In the genomic region with DNA sequence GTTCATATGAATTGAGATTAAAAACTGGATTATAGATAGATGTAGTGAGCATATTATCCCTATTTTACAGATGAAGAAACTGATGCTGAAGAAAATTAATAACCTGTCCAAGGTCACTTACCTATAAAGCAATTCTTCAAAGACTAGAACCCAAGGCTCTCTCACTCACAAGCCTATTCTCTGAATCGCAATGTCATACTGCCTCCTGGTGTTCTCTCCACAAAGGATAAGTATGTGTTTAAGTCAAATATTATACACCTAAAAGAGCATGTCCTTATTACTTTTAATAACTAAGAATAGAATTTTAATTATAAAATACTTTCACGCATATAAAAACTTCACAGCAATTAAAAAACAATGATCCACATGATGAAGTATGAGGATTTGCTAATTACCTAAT, we compare ENCODE assay signal across 18 cellular contexts.
A peak's percentile ranks its signal among the peaks of the same experiment; 100 is the strongest.
DNase-seq lines count a peak whose midpoint lies in the region; ATAC-seq, FAIRE-seq and TF ChIP-seq lines count a peak whose summit lies in the region.
"Had no signal": no experiment of that assay in that cellular context is flagged by ENCODE, and none has a peak within 500 bp of the region (broad histone marks: within the 10 kb centered on the region; RNA-seq: fewer than 3 reads in every experiment).

No MANE protein-coding gene starts in this region.

- WGBS in mesendoderm (ENCODE audit: extremely low coverage, insufficient coverage, low lambda C conversion rate): 100% methylated on average over 1 of the region's 2 CpGs

- ATAC-seq in HG02798 (IDR thresholded peaks at IDR 0.05; ENCODE audit: poor library complexity, unreplicated experiment): no peak
- ATAC-seq: A549 had no signal

- no peaks in the 10 kb centered on the region for H3K79me1 ChIP-seq in mesendoderm (ENCODE audit: low read length)

- H4K20me1 ChIP-seq in MM.1S (ENCODE audit: insufficient read depth, low read length) (no peaks in the 10 kb centered on the region), astrocyte (ENCODE audit: insufficient read depth, low read length) (no peaks in the 10 kb centered on the region)

- no peak overlapping the region for H2BK5ac ChIP-seq in mesendoderm (ENCODE audit: low read length)

- no peak overlapping the region for H2AFZ ChIP-seq in MM.1S (ENCODE audit: low read length)
- no peak overlapping the region for H2AFZ ChIP-seq in astrocyte (ENCODE audit: low read depth, low read length)
- H2AFZ ChIP-seq: parathyroid adenoma had no signal

- TF ChIP-seq CTCF in MM.1S (IDR thresholded peaks at IDR 0.05; ENCODE audit: low read length) (peak; percentile 7; the same call in 1 of the 2 replicates), astrocyte (IDR thresholded peaks at IDR 0.05; ENCODE audit: insufficient read depth, low read depth, low read length) (peak; percentile 5)

- no peak overlapping the region for H4K5ac ChIP-seq in mesendoderm (ENCODE audit: low read length)

- H3K9me3 Mint-ChIP-seq in astrocyte (ENCODE audit: unreplicated experiment): no peaks in the 10 kb centered on the region
- no peaks in the 10 kb centered on the region for H3K9me3 Mint-ChIP-seq in activated T-helper 1 cell treated with anti-CD3 and anti-CD28 coated beads, Interleukin-12 subunit alpha, Interleukin-12 subunit beta, Interleukin-2, Interleukin-4 antibody, amounts not matched to agents 30 ng/mL and 10 ng/mL and 1 ng/mL, durations not matched to agents 14 hours and 24 hours and 36 hours

- H3K4me3 ChIP-seq in MM.1S (ENCODE audit: low read length): no peak overlapping the region
- no peak overlapping the region for H3K4me3 ChIP-seq in astrocyte (ENCODE audit: insufficient read depth, low read depth, low read length)
- no peak overlapping the region for H3K4me3 ChIP-seq in mesendoderm (ENCODE audit: low read length)
- H3K4me3 ChIP-seq: A549, suprapubic skin had no signal

- H3K18ac ChIP-seq in mesendoderm (ENCODE audit: low read length): no peak overlapping the region

- no peak overlapping the region for H3K4me2 ChIP-seq in MM.1S (ENCODE audit: low read depth, low read length)
- no peak overlapping the region for H3K4me2 ChIP-seq in astrocyte (ENCODE audit: low read length)
- H3K4me2 ChIP-seq in mesendoderm (ENCODE audit: low read length): no peak overlapping the region
- H3K4me2 ChIP-seq: A549 had no signal

- DNase-seq in NCI-H1105 treated with DMSO at 0.1 percent for 48 hours (lab: John Stamatoyannopoulos, UW): peak; percentile 3
- no peak for DNase-seq in NCI-H1105 (lab: John Stamatoyannopoulos, UW)
- peak; percentile 20 for DNase-seq in MM.1S
- no peak for DNase-seq in astrocyte (ENCODE audit: low read depth)
- peak; percentile 67 for DNase-seq in mesendoderm
- DNase-seq in kidney glomerular epithelial cell (lab: John Stamatoyannopoulos, UW): no peak
- no peak for DNase-seq in activated T-helper 1 cell treated with anti-CD3 and anti-CD28 coated beads, Interleukin-12 subunit alpha, Interleukin-12 subunit beta, Interleukin-2, Interleukin-4 antibody, amounts not matched to agents 30 ng/mL and 10 ng/mL and 1 ng/mL, durations not matched to agents 14 hours and 24 hours and 36 hours (ENCODE audit: low spot score)
- DNase-seq: activated CD4-positive, CD25-positive, alpha-beta regulatory T cell; amniotic stem cell; COR-L47; cortex of kidney; NCI-H1417 treated with DMSO at 0.1 percent for 48 hours; stimulated activated CD4-positive, alpha-beta T cell treated with anti-CD3 and anti-CD28 coated beads, Interleukin-12 subunit alpha, Interleukin-12 subunit beta, amount 100 ng/mL, for 4 hours had no signal

- H3K27ac Mint-ChIP-seq in astrocyte (ENCODE audit: unreplicated experiment): no peak overlapping the region
- H3K27ac Mint-ChIP-seq in activated T-helper 1 cell treated with anti-CD3 and anti-CD28 coated beads, Interleukin-12 subunit alpha, Interleukin-12 subunit beta, Interleukin-2, Interleukin-4 antibody, amounts not matched to agents 30 ng/mL and 10 ng/mL and 1 ng/mL, durations not matched to agents 14 hours and 24 hours and 36 hours: no peak overlapping the region

- H3K23ac ChIP-seq in mesendoderm (ENCODE audit: low read length): no peak overlapping the region

- no peak for FAIRE-seq in astrocyte (lab: Jason Lieb, UNC)
- FAIRE-seq: A549, HTR-8/SVneo had no signal

- no peak overlapping the region for H3K4ac ChIP-seq in mesendoderm (ENCODE audit: low read depth, low read length)

- no peak overlapping the region for H2BK120ac ChIP-seq in mesendoderm (ENCODE audit: low read depth, low read length)

- H3K36me3 ChIP-seq in MM.1S (replicated peaks; ENCODE audit: insufficient read depth, low read length) (no peaks in the 10 kb centered on the region), astrocyte (ENCODE audit: insufficient read depth, low read length) (no peaks in the 10 kb centered on the region), mesendoderm (ENCODE audit: control insufficient read depth, insufficient read depth, low read length) (no peaks in the 10 kb centered on the region)
- H3K36me3 ChIP-seq: suprapubic skin had no signal

- intact Hi-C loops in activated T-helper 1 cell treated with anti-CD3 and anti-CD28 coated beads, Interleukin-12 subunit alpha, Interleukin-12 subunit beta, Interleukin-2, Interleukin-4 antibody, amounts not matched to agents 30 ng/mL and 10 ng/mL and 1 ng/mL, durations not matched to agents 14 hours and 24 hours and 36 hours (cut with micrococcal nuclease): no loop called here

- H2BK15ac ChIP-seq in mesendoderm (replicated peaks; ENCODE audit: low read depth): no peak overlapping the region

- H4K8ac ChIP-seq in mesendoderm (ENCODE audit: low read depth, low read length): no peak overlapping the region

- H3K4me3 Mint-ChIP-seq in astrocyte (ENCODE audit: unreplicated experiment): no peak overlapping the region
- no peak overlapping the region for H3K4me3 Mint-ChIP-seq in activated T-helper 1 cell treated with anti-CD3 and anti-CD28 coated beads, Interleukin-12 subunit alpha, Interleukin-12 subunit beta, Interleukin-2, Interleukin-4 antibody, amounts not matched to agents 30 ng/mL and 10 ng/mL and 1 ng/mL, durations not matched to agents 14 hours and 24 hours and 36 hours

- H3K27ac ChIP-seq in MM.1S (ENCODE audit: low read length) (no peak overlapping the region), astrocyte (ENCODE audit: low read depth, low read length) (no peak overlapping the region), mesendoderm (ENCODE audit: low read depth, low read length) (no peak overlapping the region)
- H3K27ac ChIP-seq: A549, parathyroid adenoma, suprapubic skin had no signal

- H3K27me3 Mint-ChIP-seq in astrocyte (ENCODE audit: low read depth, unreplicated experiment): no peaks in the 10 kb centered on the region
- no peaks in the 10 kb centered on the region for H3K27me3 Mint-ChIP-seq in activated T-helper 1 cell treated with anti-CD3 and anti-CD28 coated beads, Interleukin-12 subunit alpha, Interleukin-12 subunit beta, Interleukin-2, Interleukin-4 antibody, amounts not matched to agents 30 ng/mL and 10 ng/mL and 1 ng/mL, durations not matched to agents 14 hours and 24 hours and 36 hours (ENCODE audit: insufficient read depth)

- H3K9ac ChIP-seq in MM.1S (ENCODE audit: low read length) (no peak overlapping the region), astrocyte (ENCODE audit: low read length) (no peak overlapping the region), mesendoderm (ENCODE audit: low read length) (no peak overlapping the region)
- H3K9ac ChIP-seq: parathyroid adenoma had no signal

- H3K56ac ChIP-seq in mesendoderm (ENCODE audit: low read length): no peak overlapping the region

- H3F3A ChIP-seq in MM.1S (ENCODE audit: insufficient read depth, low read length): no peaks in the 10 kb centered on the region

- H3K79me2 ChIP-seq in MM.1S (ENCODE audit: low read length) (no peaks in the 10 kb centered on the region), astrocyte (ENCODE audit: insufficient read depth, low read length) (no peaks in the 10 kb centered on the region), mesendoderm (ENCODE audit: control insufficient read depth, insufficient read depth, low read length) (no peaks in the 10 kb centered on the region)
- H3K79me2 ChIP-seq: parathyroid adenoma had no signal

- H3K4me1 Mint-ChIP-seq in astrocyte (ENCODE audit: low read depth, unreplicated experiment): peaks cover 11% of the 10 kb centered on the region
- H3K4me1 Mint-ChIP-seq in activated T-helper 1 cell treated with anti-CD3 and anti-CD28 coated beads, Interleukin-12 subunit alpha, Interleukin-12 subunit beta, Interleukin-2, Interleukin-4 antibody, amounts not matched to agents 30 ng/mL and 10 ng/mL and 1 ng/mL, durations not matched to agents 14 hours and 24 hours and 36 hours (ENCODE audit: low read depth): no peaks in the 10 kb centered on the region

- no peak overlapping the region for H2AK5ac ChIP-seq in mesendoderm (ENCODE audit: low read length)

- H3K9me3 ChIP-seq in MM.1S (replicated peaks; ENCODE audit: insufficient read depth, low read length) (no peaks in the 10 kb centered on the region), astrocyte (ENCODE audit: insufficient read depth, low read depth, low read length) (no peaks in the 10 kb centered on the region)
- H3K9me3 ChIP-seq: A549, suprapubic skin had no signal

- no peaks in the 10 kb centered on the region for H3K36me3 Mint-ChIP-seq in astrocyte (ENCODE audit: low read depth, unreplicated experiment)
- H3K36me3 Mint-ChIP-seq in activated T-helper 1 cell treated with anti-CD3 and anti-CD28 coated beads, Interleukin-12 subunit alpha, Interleukin-12 subunit beta, Interleukin-2, Interleukin-4 antibody, amounts not matched to agents 30 ng/mL and 10 ng/mL and 1 ng/mL, durations not matched to agents 14 hours and 24 hours and 36 hours (ENCODE audit: low read depth): no peaks in the 10 kb centered on the region

- no peaks in the 10 kb centered on the region for H3K27me3 ChIP-seq in MM.1S (replicated peaks; ENCODE audit: insufficient read depth, low read length)
- no peaks in the 10 kb centered on the region for H3K27me3 ChIP-seq in astrocyte (ENCODE audit: insufficient read depth, low read length)
- no peaks in the 10 kb centered on the region for H3K27me3 ChIP-seq in mesendoderm (ENCODE audit: insufficient read depth, low read length, poor library complexity)
- H3K27me3 ChIP-seq: suprapubic skin had no signal

- H3K9me2 ChIP-seq in MM.1S (replicated peaks; ENCODE audit: insufficient read depth, low read length): no peaks in the 10 kb centered on the region

- H3K4me1 ChIP-seq in MM.1S (ENCODE audit: low read length): no peaks in the 10 kb centered on the region
- H3K4me1 ChIP-seq in astrocyte (ENCODE audit: insufficient read depth, low read length): no peaks in the 10 kb centered on the region
- no peaks in the 10 kb centered on the region for H3K4me1 ChIP-seq in mesendoderm (ENCODE audit: control insufficient read depth, low read depth, low read length)
- H3K4me1 ChIP-seq: A549, parathyroid adenoma, suprapubic skin had no signal

Comparison
In these comparisons a context has a peak if more than half of its experiments do, and no peak if none do; other contexts are left out.
1. DNase-seq: peak in NCI-H1105 treated with DMSO at 0.1 percent for 48 hours (single experiment), MM.1S (single experiment) and mesendoderm (single experiment); none in NCI-H1105 (single experiment), astrocyte (single experiment), kidney glomerular epithelial cell (single experiment) and activated T-helper 1 cell treated with anti-CD3 and anti-CD28 coated beads, Interleukin-12 subunit alpha, Interleukin-12 subunit beta, Interleukin-2, Interleukin-4 antibody, amounts not matched to agents 30 ng/mL and 10 ng/mL and 1 ng/mL, durations not matched to agents 14 hours and 24 hours and 36 hours (single experiment).